Comparison of ENCODE assay signal across 3 cellular contexts in genomic region chr1:27609210-27609555, GRCh38.
A peak's percentile ranks its signal among the peaks of the same experiment; 100 is the strongest.
TF ChIP-seq lines count a peak whose summit lies in the region.

No MANE protein-coding gene starts in this region.

TF ChIP-seq in SK-N-SH treated with all-trans-retinoic acid at 6 μM for 48 hours, 23 proteins besides CTCF, POLR2A, EP300 and RAD21:
- no peak for TF ChIP-seq OSR1 (CRISPR knock-in tag; IDR thresholded peaks at IDR 0.05)
- TF ChIP-seq ZNF70 (CRISPR knock-in tag; IDR thresholded peaks at IDR 0.05), result 0 out of 2 replicates have a peak, but pooled peaks have one; percentile 54
- TF ChIP-seq PPARA (CRISPR knock-in tag; IDR thresholded peaks at IDR 0.05; ENCODE audit: borderline replicate concordance), result no peak
- TF ChIP-seq BACH2 (CRISPR knock-in tag; IDR thresholded peaks at IDR 0.05; ENCODE audit: borderline replicate concordance), result no peak
- TF ChIP-seq ARNTL (CRISPR knock-in tag; IDR thresholded peaks at IDR 0.05; ENCODE audit: borderline replicate concordance, low read depth), result no peak
- no peak for TF ChIP-seq TOX (CRISPR knock-in tag; IDR thresholded peaks at IDR 0.05; ENCODE audit: borderline replicate concordance)
- TF ChIP-seq ESRRG (CRISPR knock-in tag; IDR thresholded peaks at IDR 0.05), result no peak
- no peak for TF ChIP-seq SNAI2 (CRISPR knock-in tag; IDR thresholded peaks at IDR 0.05)

TF ChIP-seq in SK-N-SH, 30 proteins besides CTCF, POLR2A, EP300 and RAD21:
- TF ChIP-seq GATA2 (CRISPR knock-in tag; IDR thresholded peaks at IDR 0.05) (no peak), USF2 (IDR thresholded peaks at IDR 0.05; ENCODE audit: borderline replicate concordance, low read depth, low read length) (no peak)

TF ChIP-seq in K562, 482 proteins besides CTCF, POLR2A, EP300 and RAD21:
- no peak for TF ChIP-seq E2F6 (IDR thresholded peaks at IDR 0.05; ENCODE audit: borderline replicate concordance in 1 of 2, extremely low read depth in 1 of 2, insufficient read depth in 1 of 2, insufficient read length in 1 of 2, low read depth in 1 of 2, low read length in 1 of 2, poor library complexity in 1 of 2, severe bottlenecking in 1 of 2)
- TF ChIP-seq GTF2E2 (tag; IDR thresholded peaks at IDR 0.05), result no peak
- TF ChIP-seq KDM1A (IDR thresholded peaks at IDR 0.05), result no peak
- TF ChIP-seq ATF3 (IDR thresholded peaks at IDR 0.05), result peak; percentile 57
- TF ChIP-seq ATF3 (CRISPR knock-in tag; conservative IDR thresholded peaks at IDR 0.05), result no peak
- no peak for TF ChIP-seq TAF7 (tag; IDR thresholded peaks at IDR 0.05)
- no peak for TF ChIP-seq TEAD4 (IDR thresholded peaks at IDR 0.05; ENCODE audit: low read length)
- TF ChIP-seq TEAD4 (CRISPR knock-in tag; IDR thresholded peaks at IDR 0.05; ENCODE audit: borderline replicate concordance), result peak; percentile 41; the same call in 1 of the 2 replicates
- TF ChIP-seq STAT5A (IDR thresholded peaks at IDR 0.05; ENCODE audit: borderline replicate concordance, low read length), result no peak
- no peak for TF ChIP-seq NR2C2 (CRISPR knock-in tag; IDR thresholded peaks at IDR 0.05)
- TF ChIP-seq NR2C2 (tag; IDR thresholded peaks at IDR 0.05), result no peak
- TF ChIP-seq MCM3 (IDR thresholded peaks at IDR 0.05), result no peak
- TF ChIP-seq ATF4 (CRISPR knock-in tag; IDR thresholded peaks at IDR 0.05), result no peak
- TF ChIP-seq FOXP1 (CRISPR knock-in tag; IDR thresholded peaks at IDR 0.05), result no peak
- TF ChIP-seq KDM2B (CRISPR knock-in tag; IDR thresholded peaks at IDR 0.05), result no peak
